10 cellular contexts compared by ENCODE assay signal in genomic region chr11:130180491-130180890, GRCh38. TPM values are rescaled to one million over a fixed set of nuclear protein-coding genes. Genes with fewer than 3 reads are reported as not detected.
DNase-seq lines count a peak whose midpoint lies in the region; ATAC-seq and TF ChIP-seq lines count a peak whose summit lies in the region.
"Had no signal": no experiment of that assay in that cellular context is flagged by ENCODE, and none has a peak within 500 bp of the region (broad histone marks: within the 10 kb centered on the region; RNA-seq: fewer than 3 reads in every experiment).

No MANE protein-coding gene starts in this region.

- H3F3A ChIP-seq in MM.1S (ENCODE audit: insufficient read depth, low read length) = peaks cover 51% of the 10 kb centered on the region

- TF ChIP-seq CTCF in MM.1S (IDR thresholded peaks at IDR 0.05; ENCODE audit: low read length) (no peak), epithelial cell of esophagus (IDR thresholded peaks at IDR 0.05; ENCODE audit: insufficient read depth, low read depth, low read length, missing control alignments) (no peak), tibial artery (IDR thresholded peaks at IDR 0.05) (no peak)

- H3K4me3 ChIP-seq in MM.1S (ENCODE audit: low read length) (peak overlapping the region; percentile 45), epithelial cell of esophagus (ENCODE audit: low read length) (no peak overlapping the region), tibial artery (no peak overlapping the region)
- H3K4me3 ChIP-seq: thoracic aorta had no signal

- H3K79me2 ChIP-seq in MM.1S (ENCODE audit: low read length) = peaks cover 87% of the 10 kb centered on the region

- peak overlapping the region; percentile 93 for H3K4me2 ChIP-seq in MM.1S (ENCODE audit: low read depth, low read length)

- intact Hi-C loops in tibial artery (cut with DNase I; ENCODE audit: low total_unique reads) = no loop called here

- DNase-seq in MM.1S (peak; percentile 72), epithelial cell of esophagus (ENCODE audit: low read depth) (peak; percentile 82), renal cortical epithelial cell (ENCODE audit: low read depth) (peak; percentile 80), tibial artery (no peak), cortex of kidney (lab: John Stamatoyannopoulos, UW) (no peak), NCI-H1092 treated with DMSO at 0.1 percent for 48 hours (lab: John Stamatoyannopoulos, UW) (no peak)
- DNase-seq: effector memory CD4-positive, alpha-beta T cell had no signal

- peak overlapping the region; percentile 61; the same call in 1 of the 2 replicates for H3K9ac ChIP-seq in MM.1S (ENCODE audit: low read length)

- peak; percentile 53 for ATAC-seq in GM18511 (IDR thresholded peaks at IDR 0.05; ENCODE audit: unreplicated experiment)
- ATAC-seq in HG03378 (IDR thresholded peaks at IDR 0.05; ENCODE audit: unreplicated experiment) = no peak

- peaks cover 55% of the 10 kb centered on the region for H3K4me1 ChIP-seq in MM.1S (ENCODE audit: low read length)
- peaks cover 0 to 17% (median 0%) of the 10 kb centered on the region in 4 donors for H3K4me1 ChIP-seq in tibial artery

- H3K36me3 ChIP-seq in MM.1S (replicated peaks; ENCODE audit: insufficient read depth, low read length) (no peaks in the 10 kb centered on the region), tibial artery (no peaks in the 10 kb centered on the region)
- H3K36me3 ChIP-seq: thoracic aorta had no signal

- no peaks in the 10 kb centered on the region for H3K27me3 ChIP-seq in MM.1S (replicated peaks; ENCODE audit: insufficient read depth, low read length)
- peaks cover 0 to 31% of the 10 kb centered on the region in 2 donors for H3K27me3 ChIP-seq in tibial artery

- no peaks in the 10 kb centered on the region for H4K20me1 ChIP-seq in MM.1S (ENCODE audit: insufficient read depth, low read length)

- H3K27ac ChIP-seq in MM.1S (ENCODE audit: low read length) (peak overlapping the region; percentile 95), tibial artery (no peak overlapping the region)
- H3K27ac ChIP-seq: thoracic aorta had no signal

- no peak overlapping the region for H2AFZ ChIP-seq in MM.1S (ENCODE audit: low read length)

- H3K9me2 ChIP-seq in MM.1S (replicated peaks; ENCODE audit: insufficient read depth, low read length) = no peaks in the 10 kb centered on the region

- H3K9me3 ChIP-seq in MM.1S (replicated peaks; ENCODE audit: insufficient read depth, low read length) = no peaks in the 10 kb centered on the region
- no peaks in the 10 kb centered on the region for H3K9me3 ChIP-seq in tibial artery
- H3K9me3 ChIP-seq: thoracic aorta had no signal

RNA-seq across cellular contexts. Expression of gene ST14, which starts 20.9 kb away (rescaled TPM):
- total RNA-seq in renal cortical epithelial cell = 35.1 and 137 TPM in 2 replicates

Comparison
In these comparisons a context has a peak if more than half of its experiments do, and no peak if none do; other contexts are left out.
1. DNase-seq: peak in MM.1S (single experiment), epithelial cell of esophagus (single experiment) and renal cortical epithelial cell (single experiment); none in tibial artery (0 of 2), cortex of kidney (single experiment) and NCI-H1092 treated with DMSO at 0.1 percent for 48 hours (single experiment).